Comparison of ENCODE assay signal across 9 cellular contexts in the genomic region with DNA sequence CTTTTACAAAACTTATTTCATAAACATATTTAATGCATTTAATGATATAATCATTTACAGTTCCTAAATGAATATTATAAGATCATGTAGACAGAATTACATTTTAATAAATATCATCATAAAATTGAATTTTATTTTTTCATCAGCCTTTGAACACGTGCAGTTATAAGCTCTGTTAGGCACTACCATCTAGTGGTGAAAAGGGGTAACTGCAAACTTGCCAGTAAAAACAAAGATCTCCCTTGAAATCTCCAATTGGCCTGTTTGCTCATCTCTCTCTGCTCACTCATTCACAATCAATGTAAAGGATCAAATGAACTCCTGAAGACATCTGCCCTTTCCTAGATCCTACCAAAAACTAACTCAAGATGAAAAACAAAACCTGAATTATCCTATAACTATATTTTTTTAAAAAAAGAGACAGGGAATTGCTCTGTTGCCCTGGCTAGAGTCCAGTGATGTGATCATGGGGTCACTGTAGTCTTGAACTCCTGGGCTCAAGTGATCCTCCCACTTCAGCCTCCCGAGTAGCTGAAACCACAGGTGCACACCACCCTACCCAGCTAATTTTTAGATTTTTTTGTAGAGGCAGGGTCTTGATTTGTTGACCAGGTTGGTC. TPM values are rescaled to one million over a fixed set of nuclear protein-coding genes. Genes with fewer than 3 reads are reported as not detected.
DNase-seq lines count a peak whose midpoint lies in the region; ATAC-seq, FAIRE-seq and TF ChIP-seq lines count a peak whose summit lies in the region.
"Had no signal": no experiment of that assay in that cellular context is flagged by ENCODE, and none has a peak within 500 bp of the region (broad histone marks: within the 10 kb centered on the region; RNA-seq: fewer than 3 reads in every experiment).

No MANE protein-coding gene starts in this region.

- H3K9me3 Mint-ChIP-seq in naive thymus-derived CD8-positive, alpha-beta T cell, result no peaks in the 10 kb centered on the region

- H3K36me3 ChIP-seq in GM06990 (ENCODE audit: control insufficient read depth, insufficient read depth, low read length), result peaks cover 8% of the 10 kb centered on the region

- H3K4me3 ChIP-seq in GM06990 (replicated peaks; ENCODE audit: low read depth, low read length), result no peak overlapping the region
- H3K4me3 ChIP-seq: skin epidermis had no signal

- no peak for TF ChIP-seq POLR2A in erythroblast (IDR thresholded peaks at IDR 0.05; ENCODE audit: low read length)

- H3K36me3 Mint-ChIP-seq in naive thymus-derived CD8-positive, alpha-beta T cell, result peaks cover 0 to 85% (median 13%) of the 10 kb centered on the region in 3 donors

- no peak for DNase-seq in AG09319 (ENCODE audit: extremely low read depth, low read depth)
- peak; percentile 14 for DNase-seq in GM06990 (ENCODE audit: extremely low read depth, insufficient read length)
- peak; percentile 14 for DNase-seq in NCI-H187 treated with DMSO at 0.1 percent for 48 hours (lab: John Stamatoyannopoulos, UW)
- peak; percentile 64 to 74 for DNase-seq in erythroblast (lab: John Stamatoyannopoulos, UW)
- DNase-seq in naive thymus-derived CD8-positive, alpha-beta T cell, result peak in 6 of 10 donors; percentile 23 to 69 (median 54)

- TF ChIP-seq CTCF in AG09319 (IDR thresholded peaks at IDR 0.05; ENCODE audit: low read depth, low read length), result peak; percentile 95
- TF ChIP-seq CTCF in GM06990 (IDR thresholded peaks at IDR 0.05; ENCODE audit: insufficient read depth, low read length, poor library complexity, severe bottlenecking), result peak; percentile 93

- peaks cover 8 to 40% (median 22%) of the 10 kb centered on the region in 4 donors for H3K4me1 Mint-ChIP-seq in naive thymus-derived CD8-positive, alpha-beta T cell

- peak overlapping the region in 3 of 10 donors; percentile 14 to 57 (median 28) for H3K4me3 Mint-ChIP-seq in naive thymus-derived CD8-positive, alpha-beta T cell

- no peaks in the 10 kb centered on the region for H3K27me3 Mint-ChIP-seq in naive thymus-derived CD8-positive, alpha-beta T cell

- peak overlapping the region in 9 of 10 donors; percentile 80 to 91 (median 88) for H3K27ac Mint-ChIP-seq in naive thymus-derived CD8-positive, alpha-beta T cell

- peak; percentile 91 for FAIRE-seq in TTC549 (lab: Jason Lieb, UNC)

- ATAC-seq in naive thymus-derived CD8-positive, alpha-beta T cell, result peak; percentile 77
- no peak for ATAC-seq in HG02798 (IDR thresholded peaks at IDR 0.05; ENCODE audit: poor library complexity, unreplicated experiment)
- ATAC-seq in HG03457 (IDR thresholded peaks at IDR 0.05; ENCODE audit: unreplicated experiment), result no peak

- POLR2A ChIA-PET in naive thymus-derived CD8-positive, alpha-beta T cell (lab: Charles Lee), result interaction anchor here (0.8 to 3.7 kb wide), 9 partner anchors 8 to 259 kb away, joined by 3 to 13 read pairs (median 5); a partner anchor contains a TSS

- H3K27me3 ChIP-seq in GM06990 (replicated peaks; ENCODE audit: control insufficient read depth, insufficient read depth, low read length), result no peaks in the 10 kb centered on the region

RNA-seq across cellular contexts. Expression of a gene that starts 31.7 kb away (rescaled TPM):
- 100 to 1,000 TPM; 204 to 220 TPM for total RNA-seq in naive thymus-derived CD8-positive, alpha-beta T cell
- 100 to 1,000 TPM; 212 to 247 (median 219) TPM for polyA plus RNA-seq in naive thymus-derived CD8-positive, alpha-beta T cell

RNA-seq across cellular contexts. Expression of a gene that starts 43.9 kb away (rescaled TPM):
- not detected for total RNA-seq in naive thymus-derived CD8-positive, alpha-beta T cell
- polyA plus RNA-seq in naive thymus-derived CD8-positive, alpha-beta T cell, result under 1 TPM; 0.17 to 0.23 (median 0.20) TPM

Comparison
In these comparisons a context has a peak if more than half of its experiments do, and no peak if none do; other contexts are left out.
1. ATAC-seq: peak in naive thymus-derived CD8-positive, alpha-beta T cell (2 of 2); none in HG02798 (single experiment) and HG03457 (single experiment).